Comparison of ENCODE assay signal across 8 cellular contexts in the genomic region with DNA sequence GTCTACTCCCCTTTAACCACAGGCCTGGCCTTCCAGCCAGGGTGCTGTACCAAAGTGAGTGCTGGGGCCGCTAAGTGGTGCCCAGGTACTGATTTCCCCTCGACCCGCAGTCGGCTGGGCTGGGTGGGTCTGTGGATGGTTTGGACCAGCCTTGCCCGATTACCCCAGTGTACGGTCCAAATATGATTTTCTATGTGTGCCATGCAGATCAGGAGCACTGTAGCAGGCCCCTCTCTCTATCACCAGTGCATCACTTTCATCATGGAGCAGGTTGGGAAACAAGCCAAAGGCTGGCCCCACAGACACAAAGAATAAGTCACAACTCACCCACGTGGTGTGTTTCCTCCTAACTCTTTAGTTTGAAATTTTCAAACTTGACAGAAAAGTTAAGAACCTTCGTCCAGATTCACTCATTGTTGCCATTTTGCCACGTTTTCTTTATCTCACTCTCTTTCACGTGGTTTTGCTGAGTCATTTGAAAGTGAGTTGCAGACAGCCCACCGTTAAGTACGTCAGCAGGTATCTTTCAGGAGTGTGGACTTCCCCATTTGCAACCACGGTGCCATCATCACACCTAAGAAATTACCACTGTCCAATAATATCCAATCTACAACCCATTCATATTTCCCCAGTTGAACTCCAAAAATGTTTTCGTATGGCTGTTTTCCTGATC.
DNase-seq lines count a peak whose midpoint lies in the region; ATAC-seq, FAIRE-seq and TF ChIP-seq lines count a peak whose summit lies in the region.

No MANE protein-coding gene starts in this region.

- POLR2A ChIA-PET in HEK293 (lab: Yijun Ruan, JAX), result no interaction called here

- H3K9me3 ChIP-seq in HEK293 (ENCODE audit: control insufficient read depth, insufficient read depth, low read depth, low read length), result no peaks in the 10 kb centered on the region

- no peak for TF ChIP-seq POLR2A in erythroblast (IDR thresholded peaks at IDR 0.05; ENCODE audit: low read length)

- ATAC-seq in GM18498 (IDR thresholded peaks at IDR 0.05; ENCODE audit: unreplicated experiment), result peak; percentile 68

- H3K27ac ChIP-seq in HEK293 (ENCODE audit: extremely low read depth, low read depth, low read length), result no peak overlapping the region

- FAIRE-seq in HTR-8/SVneo (lab: Jason Lieb, UNC), result no peak

- no peak overlapping the region for H3K4me3 ChIP-seq in HEK293 (ENCODE audit: low read depth, low read length)

- peak; percentile 77 for DNase-seq in SW480 (ENCODE audit: low spot score)
- DNase-seq in erythroblast (lab: John Stamatoyannopoulos, UW), result peak; percentile 30 to 46
- DNase-seq in stimulated activated CD8-positive, alpha-beta memory T cell treated with anti-CD3 and anti-CD28 coated beads, Interleukin-12 subunit alpha, Interleukin-12 subunit beta, amount 100 ng/mL, for 24 hours (ENCODE audit: extremely low read depth), result peak; percentile 31
- DNase-seq in HTR-8/SVneo (ENCODE audit: insufficient read length, low spot score), result no peak
- DNase-seq in NCI-H526 (lab: John Stamatoyannopoulos, UW), result no peak
- DNase-seq in iPS-NIHi11 (ENCODE audit: low spot score), result no peak

- CTCF ChIA-PET in HEK293 (lab: Yijun Ruan, JAX), result interaction anchor here (0.7 kb wide), 1 partner anchor 12 kb away, joined by 3 read pairs; no protein-coding TSS in a partner anchor

- peaks cover 3% of the 10 kb centered on the region; the same call in 1 of the 2 replicates for H3K4me1 ChIP-seq in HEK293 (ENCODE audit: control insufficient read depth, insufficient read depth, low read length)

- no peaks in the 10 kb centered on the region for H3K36me3 ChIP-seq in HEK293 (ENCODE audit: control insufficient read depth in 2 of 2, insufficient read depth in 1 of 2, low read length in 2 of 2)

- TF ChIP-seq CTCF in HEK293 (tag by site-specific recombination; IDR thresholded peaks at IDR 0.05), result no peak

TF ChIP-seq in HEK293, 187 proteins besides CTCF, POLR2A, EP300 and RAD21 (continues in another document):
- TF ChIP-seq ZNF48 (tag by site-specific recombination; IDR thresholded peaks at IDR 0.05) (no peak), ZNF404 (tag by site-specific recombination; IDR thresholded peaks at IDR 0.05) (no peak), ZSCAN30 (tag by site-specific recombination; IDR thresholded peaks at IDR 0.05) (no peak), ZNF37A (tag by site-specific recombination; IDR thresholded peaks at IDR 0.05) (no peak), ZNF341 (tag by site-specific recombination; IDR thresholded peaks at IDR 0.05; ENCODE audit: low read depth) (no peak), ZNF132 (tag by site-specific recombination; IDR thresholded peaks at IDR 0.05; ENCODE audit: borderline replicate concordance) (no peak), EGR2 (tag by site-specific recombination; IDR thresholded peaks at IDR 0.05; ENCODE audit: low read depth) (no peak), ZNF184 (tag by site-specific recombination; IDR thresholded peaks at IDR 0.05) (no peak), TRIM28 (IDR thresholded peaks at IDR 0.05; ENCODE audit: borderline replicate concordance, low read length) (no peak), ZNF248 (tag by site-specific recombination; IDR thresholded peaks at IDR 0.05) (no peak), SP3 (tag by site-specific recombination; IDR thresholded peaks at IDR 0.05) (no peak), ZFP3 (tag by site-specific recombination; IDR thresholded peaks at IDR 0.05; ENCODE audit: low read depth) (no peak), ZBTB20 (tag by site-specific recombination; IDR thresholded peaks at IDR 0.05) (no peak), ZIC2 (tag by site-specific recombination; IDR thresholded peaks at IDR 0.05) (no peak), ZNF350 (tag by site-specific recombination; IDR thresholded peaks at IDR 0.05) (no peak), ZNF239 (tag by site-specific recombination; IDR thresholded peaks at IDR 0.05) (no peak), IKZF3 (tag by site-specific recombination; IDR thresholded peaks at IDR 0.05) (no peak), ZNF701 (tag by site-specific recombination; IDR thresholded peaks at IDR 0.05) (no peak), ZNF202 (tag by site-specific recombination; IDR thresholded peaks at IDR 0.05; ENCODE audit: borderline replicate concordance) (no peak), ZNF433 (tag by site-specific recombination; IDR thresholded peaks at IDR 0.05; ENCODE audit: low read depth) (no peak)
- TF ChIP-seq, protein P1, sequence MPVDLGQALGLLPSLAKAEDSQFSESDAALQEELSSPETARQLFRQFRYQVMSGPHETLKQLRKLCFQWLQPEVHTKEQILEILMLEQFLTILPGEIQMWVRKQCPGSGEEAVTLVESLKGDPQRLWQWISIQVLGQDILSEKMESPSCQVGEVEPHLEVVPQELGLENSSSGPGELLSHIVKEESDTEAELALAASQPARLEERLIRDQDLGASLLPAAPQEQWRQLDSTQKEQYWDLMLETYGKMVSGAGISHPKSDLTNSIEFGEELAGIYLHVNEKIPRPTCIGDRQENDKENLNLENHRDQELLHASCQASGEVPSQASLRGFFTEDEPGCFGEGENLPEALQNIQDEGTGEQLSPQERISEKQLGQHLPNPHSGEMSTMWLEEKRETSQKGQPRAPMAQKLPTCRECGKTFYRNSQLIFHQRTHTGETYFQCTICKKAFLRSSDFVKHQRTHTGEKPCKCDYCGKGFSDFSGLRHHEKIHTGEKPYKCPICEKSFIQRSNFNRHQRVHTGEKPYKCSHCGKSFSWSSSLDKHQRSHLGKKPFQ (tag by site-specific recombination; IDR thresholded peaks at IDR 0.05), result no peak
- TF ChIP-seq, protein P2, sequence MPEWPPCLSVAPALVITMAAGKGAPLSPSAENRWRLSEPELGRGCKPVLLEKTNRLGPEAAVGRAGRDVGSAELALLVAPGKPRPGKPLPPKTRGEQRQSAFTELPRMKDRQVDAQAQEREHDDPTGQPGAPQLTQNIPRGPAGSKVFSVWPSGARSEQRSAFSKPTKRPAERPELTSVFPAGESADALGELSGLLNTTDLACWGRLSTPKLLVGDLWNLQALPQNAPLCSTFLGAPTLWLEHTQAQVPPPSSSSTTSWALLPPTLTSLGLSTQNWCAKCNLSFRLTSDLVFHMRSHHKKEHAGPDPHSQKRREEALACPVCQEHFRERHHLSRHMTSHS (tag by site-specific recombination; IDR thresholded peaks at IDR 0.05), result no peak
- TF ChIP-seq, protein P3, sequence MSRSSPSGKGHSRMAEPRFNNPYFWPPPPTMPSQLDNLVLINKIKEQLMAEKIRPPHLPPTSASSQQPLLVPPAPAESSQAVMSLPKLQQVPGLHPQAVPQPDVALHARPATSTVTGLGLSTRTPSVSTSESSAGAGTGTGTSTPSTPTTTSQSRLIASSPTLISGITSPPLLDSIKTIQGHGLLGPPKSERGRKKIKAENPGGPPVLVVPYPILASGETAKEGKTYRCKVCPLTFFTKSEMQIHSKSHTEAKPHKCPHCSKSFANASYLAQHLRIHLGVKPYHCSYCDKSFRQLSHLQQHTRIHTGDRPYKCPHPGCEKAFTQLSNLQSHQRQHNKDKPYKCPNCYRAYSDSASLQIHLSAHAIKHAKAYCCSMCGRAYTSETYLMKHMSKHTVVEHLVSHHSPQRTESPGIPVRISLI (tag by site-specific recombination; IDR thresholded peaks at IDR 0.05), result no peak
- TF ChIP-seq, protein P4, sequence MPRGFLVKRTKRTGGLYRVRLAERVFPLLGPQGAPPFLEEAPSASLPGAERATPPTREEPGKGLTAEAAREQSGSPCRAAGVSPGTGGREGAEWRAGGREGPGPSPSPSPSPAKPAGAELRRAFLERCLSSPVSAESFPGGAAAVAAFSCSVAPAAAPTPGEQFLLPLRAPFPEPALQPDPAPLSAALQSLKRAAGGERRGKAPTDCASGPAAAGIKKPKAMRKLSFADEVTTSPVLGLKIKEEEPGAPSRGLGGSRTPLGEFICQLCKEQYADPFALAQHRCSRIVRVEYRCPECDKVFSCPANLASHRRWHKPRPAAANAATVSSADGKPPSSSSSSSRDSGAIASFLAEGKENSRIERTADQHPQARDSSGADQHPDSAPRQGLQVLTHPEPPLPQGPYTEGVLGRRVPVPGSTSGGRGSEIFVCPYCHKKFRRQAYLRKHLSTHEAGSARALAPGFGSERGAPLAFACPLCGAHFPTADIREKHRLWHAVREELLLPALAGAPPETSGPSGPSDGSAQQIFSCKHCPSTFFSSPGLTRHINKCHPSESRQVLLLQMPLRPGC (tag by site-specific recombination; IDR thresholded peaks at IDR 0.05), result no peak
- TF ChIP-seq, protein P5, sequence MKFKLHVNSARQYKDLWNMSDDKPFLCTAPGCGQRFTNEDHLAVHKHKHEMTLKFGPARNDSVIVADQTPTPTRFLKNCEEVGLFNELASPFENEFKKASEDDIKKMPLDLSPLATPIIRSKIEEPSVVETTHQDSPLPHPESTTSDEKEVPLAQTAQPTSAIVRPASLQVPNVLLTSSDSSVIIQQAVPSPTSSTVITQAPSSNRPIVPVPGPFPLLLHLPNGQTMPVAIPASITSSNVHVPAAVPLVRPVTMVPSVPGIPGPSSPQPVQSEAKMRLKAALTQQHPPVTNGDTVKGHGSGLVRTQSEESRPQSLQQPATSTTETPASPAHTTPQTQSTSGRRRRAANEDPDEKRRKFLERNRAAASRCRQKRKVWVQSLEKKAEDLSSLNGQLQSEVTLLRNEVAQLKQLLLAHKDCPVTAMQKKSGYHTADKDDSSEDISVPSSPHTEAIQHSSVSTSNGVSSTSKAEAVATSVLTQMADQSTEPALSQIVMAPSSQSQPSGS (tag by site-specific recombination; IDR thresholded peaks at IDR 0.05; ENCODE audit: low read depth), result peak; percentile 79
- TF ChIP-seq, protein P6, sequence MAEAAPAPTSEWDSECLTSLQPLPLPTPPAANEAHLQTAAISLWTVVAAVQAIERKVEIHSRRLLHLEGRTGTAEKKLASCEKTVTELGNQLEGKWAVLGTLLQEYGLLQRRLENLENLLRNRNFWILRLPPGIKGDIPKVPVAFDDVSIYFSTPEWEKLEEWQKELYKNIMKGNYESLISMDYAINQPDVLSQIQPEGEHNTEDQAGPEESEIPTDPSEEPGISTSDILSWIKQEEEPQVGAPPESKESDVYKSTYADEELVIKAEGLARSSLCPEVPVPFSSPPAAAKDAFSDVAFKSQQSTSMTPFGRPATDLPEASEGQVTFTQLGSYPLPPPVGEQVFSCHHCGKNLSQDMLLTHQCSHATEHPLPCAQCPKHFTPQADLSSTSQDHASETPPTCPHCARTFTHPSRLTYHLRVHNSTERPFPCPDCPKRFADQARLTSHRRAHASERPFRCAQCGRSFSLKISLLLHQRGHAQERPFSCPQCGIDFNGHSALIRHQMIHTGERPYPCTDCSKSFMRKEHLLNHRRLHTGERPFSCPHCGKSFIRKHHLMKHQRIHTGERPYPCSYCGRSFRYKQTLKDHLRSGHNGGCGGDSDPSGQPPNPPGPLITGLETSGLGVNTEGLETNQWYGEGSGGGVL (tag by site-specific recombination; IDR thresholded peaks at IDR 0.05), result no peak

Comparison
In these comparisons a context has a peak if more than half of its experiments do, and no peak if none do; other contexts are left out.
1. DNase-seq: peak in SW480 (single experiment), erythroblast (2 of 2) and stimulated activated CD8-positive, alpha-beta memory T cell treated with anti-CD3 and anti-CD28 coated beads, Interleukin-12 subunit alpha, Interleukin-12 subunit beta, amount 100 ng/mL, for 24 hours (single experiment); none in HTR-8/SVneo (single experiment), NCI-H526 (0 of 2) and iPS-NIHi11 (single experiment).